8 cellular contexts compared by ENCODE assay signal in the genomic region with DNA sequence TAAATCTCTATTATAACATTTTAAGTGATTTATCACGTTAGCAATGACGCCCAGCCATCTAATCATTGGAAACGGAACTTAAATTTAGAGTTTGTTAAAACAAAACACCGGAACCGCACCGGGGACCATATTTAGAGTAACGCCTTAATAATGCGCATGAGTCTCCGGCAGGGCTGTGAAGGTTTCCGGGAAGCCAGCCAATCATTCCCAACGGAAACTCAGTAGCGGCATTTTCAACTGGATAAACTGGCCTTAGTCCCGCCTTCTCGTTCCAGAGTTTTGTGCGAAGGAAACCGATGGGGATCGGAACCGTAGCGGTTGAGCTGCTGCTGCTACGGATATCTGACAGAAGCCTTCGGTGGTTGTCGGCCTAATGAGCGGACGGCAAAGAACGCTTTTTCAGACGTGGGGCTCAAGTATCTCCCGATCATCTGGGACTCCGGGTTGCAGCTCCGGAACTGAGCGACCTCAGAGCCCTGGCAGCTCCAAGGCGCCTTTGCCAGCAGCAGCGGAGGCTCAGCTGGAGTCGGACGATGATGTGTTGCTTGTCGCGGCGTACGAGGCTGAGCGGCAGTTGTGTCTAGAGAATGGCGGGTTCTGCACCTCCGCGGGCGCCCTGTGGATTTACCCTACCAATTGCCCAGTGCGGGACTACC. TPM values are rescaled to one million over a fixed set of nuclear protein-coding genes. Genes with fewer than 3 reads are reported as not detected.
A peak's percentile ranks its signal among the peaks of the same experiment; 100 is the strongest.
DNase-seq lines count a peak whose midpoint lies in the region; TF ChIP-seq lines count a peak whose summit lies in the region.

A gene with protein sequence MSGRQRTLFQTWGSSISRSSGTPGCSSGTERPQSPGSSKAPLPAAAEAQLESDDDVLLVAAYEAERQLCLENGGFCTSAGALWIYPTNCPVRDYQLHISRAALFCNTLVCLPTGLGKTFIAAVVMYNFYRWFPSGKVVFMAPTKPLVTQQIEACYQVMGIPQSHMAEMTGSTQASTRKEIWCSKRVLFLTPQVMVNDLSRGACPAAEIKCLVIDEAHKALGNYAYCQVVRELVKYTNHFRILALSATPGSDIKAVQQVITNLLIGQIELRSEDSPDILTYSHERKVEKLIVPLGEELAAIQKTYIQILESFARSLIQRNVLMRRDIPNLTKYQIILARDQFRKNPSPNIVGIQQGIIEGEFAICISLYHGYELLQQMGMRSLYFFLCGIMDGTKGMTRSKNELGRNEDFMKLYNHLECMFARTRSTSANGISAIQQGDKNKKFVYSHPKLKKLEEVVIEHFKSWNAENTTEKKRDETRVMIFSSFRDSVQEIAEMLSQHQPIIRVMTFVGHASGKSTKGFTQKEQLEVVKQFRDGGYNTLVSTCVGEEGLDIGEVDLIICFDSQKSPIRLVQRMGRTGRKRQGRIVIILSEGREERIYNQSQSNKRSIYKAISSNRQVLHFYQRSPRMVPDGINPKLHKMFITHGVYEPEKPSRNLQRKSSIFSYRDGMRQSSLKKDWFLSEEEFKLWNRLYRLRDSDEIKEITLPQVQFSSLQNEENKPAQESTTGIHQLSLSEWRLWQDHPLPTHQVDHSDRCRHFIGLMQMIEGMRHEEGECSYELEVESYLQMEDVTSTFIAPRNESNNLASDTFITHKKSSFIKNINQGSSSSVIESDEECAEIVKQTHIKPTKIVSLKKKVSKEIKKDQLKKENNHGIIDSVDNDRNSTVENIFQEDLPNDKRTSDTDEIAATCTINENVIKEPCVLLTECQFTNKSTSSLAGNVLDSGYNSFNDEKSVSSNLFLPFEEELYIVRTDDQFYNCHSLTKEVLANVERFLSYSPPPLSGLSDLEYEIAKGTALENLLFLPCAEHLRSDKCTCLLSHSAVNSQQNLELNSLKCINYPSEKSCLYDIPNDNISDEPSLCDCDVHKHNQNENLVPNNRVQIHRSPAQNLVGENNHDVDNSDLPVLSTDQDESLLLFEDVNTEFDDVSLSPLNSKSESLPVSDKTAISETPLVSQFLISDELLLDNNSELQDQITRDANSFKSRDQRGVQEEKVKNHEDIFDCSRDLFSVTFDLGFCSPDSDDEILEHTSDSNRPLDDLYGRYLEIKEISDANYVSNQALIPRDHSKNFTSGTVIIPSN (N-terminal part only) (plus strand): TSS at position 272 of the 656 bp plus-strand sequence. CDS start 102 bp downstream, at position 374.

- H3K9me3 Mint-ChIP-seq in nephron: no peaks in the 10 kb centered on the region
- H3K9me3 Mint-ChIP-seq in stimulated activated naive CD8-positive, alpha-beta T cell treated with anti-CD3 and anti-CD28 coated beads, Interleukin-15, Interleukin-2, amounts not matched to agents 100 ng/mL and 50 ng/mL, for 24 hours: no peaks in the 10 kb centered on the region

- H3K36me3 Mint-ChIP-seq in nephron (ENCODE audit: low read depth): no peaks in the 10 kb centered on the region
- H3K36me3 Mint-ChIP-seq in stimulated activated naive CD8-positive, alpha-beta T cell treated with anti-CD3 and anti-CD28 coated beads, Interleukin-15, Interleukin-2, amounts not matched to agents 100 ng/mL and 50 ng/mL, for 24 hours (ENCODE audit: low read depth): peaks cover 11% of the 10 kb centered on the region

- peak within 1 kb of the TSS; percentile 98 to 99 (median 99) for H3K27ac Mint-ChIP-seq in nephron
- H3K27ac Mint-ChIP-seq in stimulated activated naive CD8-positive, alpha-beta T cell treated with anti-CD3 and anti-CD28 coated beads, Interleukin-15, Interleukin-2, amounts not matched to agents 100 ng/mL and 50 ng/mL, for 24 hours: peak within 1 kb of the TSS; percentile 94

- H3K4me1 Mint-ChIP-seq in nephron: peaks cover 24% of the 10 kb centered on the region
- H3K4me1 Mint-ChIP-seq in stimulated activated naive CD8-positive, alpha-beta T cell treated with anti-CD3 and anti-CD28 coated beads, Interleukin-15, Interleukin-2, amounts not matched to agents 100 ng/mL and 50 ng/mL, for 24 hours (ENCODE audit: low read depth): peaks cover 43% of the 10 kb centered on the region

- DNase-seq in Daoy (ENCODE audit: low read depth) (peak; percentile 97), H4 (ENCODE audit: low spot score) (peak; percentile 92), M059J (ENCODE audit: low read depth) (peak; percentile 98), SHP77 (lab: John Stamatoyannopoulos, UW) (peak; percentile 96 to 98), fibroblast of pulmonary artery (ENCODE audit: low read depth) (peak; percentile 99)
- peak; percentile 76 for DNase-seq in activated effector memory CD4-positive, alpha-beta T cell treated with Interleukin-2 at 50 U/mL for 16 hours

- TF ChIP-seq CTCF in fibroblast of pulmonary artery (IDR thresholded peaks at IDR 0.05; ENCODE audit: low read length, missing control alignments) (no peak), nephron (IDR thresholded peaks at IDR 0.05; ENCODE audit: unreplicated experiment in 3 of 3) (no peak)

- peak within 1 kb of the TSS; percentile 99 to 100 (median 99) for H3K4me3 Mint-ChIP-seq in nephron
- peak within 1 kb of the TSS; percentile 97 for H3K4me3 Mint-ChIP-seq in stimulated activated naive CD8-positive, alpha-beta T cell treated with anti-CD3 and anti-CD28 coated beads, Interleukin-15, Interleukin-2, amounts not matched to agents 100 ng/mL and 50 ng/mL, for 24 hours

- H3K27me3 Mint-ChIP-seq in nephron (ENCODE audit: low read depth): no peaks in the 10 kb centered on the region
- H3K27me3 Mint-ChIP-seq in stimulated activated naive CD8-positive, alpha-beta T cell treated with anti-CD3 and anti-CD28 coated beads, Interleukin-15, Interleukin-2, amounts not matched to agents 100 ng/mL and 50 ng/mL, for 24 hours: no peaks in the 10 kb centered on the region

- H3K4me3 ChIP-seq in fibroblast of pulmonary artery (replicated peaks; ENCODE audit: low read depth, low read length): peak within 1 kb of the TSS; percentile 91

RNA-seq across cellular contexts. Expression of the gene that starts here (rescaled TPM):
- 15.9 and 20.1 TPM in 2 replicates for total RNA-seq in Daoy (2014; rRNA removed; shearing (Covaris generic))
- 4.6 and 5.9 TPM in 2 replicates for total RNA-seq in H4 (2014; rRNA removed; shearing (Covaris generic))
- total RNA-seq in M059J (2014; rRNA removed; shearing (Covaris generic)): 4.7 and 5.7 TPM in 2 replicates

Comparison
In these comparisons a context has a peak if more than half of its experiments do, and no peak if none do; other contexts are left out.
1. Peak in every context shown above with its lines: DNase-seq and H3K4me3 ChIP-seq.